In genomic region chr4:133247861-133248260, GRCh38 we compare ENCODE assay signal across 1 cellular context.
TF ChIP-seq lines count a peak whose summit lies in the region.

No MANE protein-coding gene starts in this region.

TF ChIP-seq in H1, 55 proteins besides CTCF, POLR2A, EP300 and RAD21:
- TF ChIP-seq SP2 (IDR thresholded peaks at IDR 0.05; ENCODE audit: low read length) (no peak), SP4 (IDR thresholded peaks at IDR 0.05; ENCODE audit: low read length) (no peak), ATF3 (IDR thresholded peaks at IDR 0.05; ENCODE audit: insufficient read depth, low read depth, low read length) (no peak), JUN (IDR thresholded peaks at IDR 0.05; ENCODE audit: low read depth, low read length) (no peak), NRF1 (IDR thresholded peaks at IDR 0.05; ENCODE audit: low read depth, low read length) (no peak), POLR2AphosphoS5 (IDR thresholded peaks at IDR 0.05; ENCODE audit: low read depth, low read length) (no peak), CBX5 (IDR thresholded peaks at IDR 0.05; ENCODE audit: low read depth, low read length) (no peak), CHD1 (IDR thresholded peaks at IDR 0.05; ENCODE audit: low read depth, low read length) (no peak), RNF2 (IDR thresholded peaks at IDR 0.05; ENCODE audit: borderline replicate concordance, low read depth, low read length, missing control alignments, poor library complexity, severe bottlenecking) (no peak)
